In genomic region chr14:37230551-37231194, GRCh38 we compare ENCODE assay signal across 8 cellular contexts. TPM values are rescaled to one million over a fixed set of nuclear protein-coding genes. Genes with fewer than 3 reads are reported as not detected.
A peak's percentile ranks its signal among the peaks of the same experiment; 100 is the strongest.
DNase-seq lines count a peak whose midpoint lies in the region; ATAC-seq and TF ChIP-seq lines count a peak whose summit lies in the region.

No MANE protein-coding gene starts in this region.

- H3K27ac ChIP-seq in ascending aorta: no peak overlapping the region
- no peak overlapping the region for H3K27ac ChIP-seq in tibial artery

- H3K4me3 ChIP-seq in AG09309 (ENCODE audit: control insufficient read depth, low read depth, low read length) (no peak overlapping the region), ascending aorta (no peak overlapping the region), tibial artery (no peak overlapping the region)

- TF ChIP-seq CTCF in AG09309 (IDR thresholded peaks at IDR 0.05; ENCODE audit: control insufficient read depth, insufficient read depth, low read depth, low read length, missing control alignments) (peak; percentile 63), ascending aorta (IDR thresholded peaks at IDR 0.05) (peak in 2 of 3 experiments; percentile 67 to 70), tibial artery (IDR thresholded peaks at IDR 0.05) (peak; percentile 55 to 68)

- no peak for TF ChIP-seq POLR2A in GM18505 (IDR thresholded peaks at IDR 0.05; ENCODE audit: borderline replicate concordance, extremely low read depth, insufficient read depth, insufficient read length)

- DNase-seq in AG09309 (ENCODE audit: low read depth) (peak; percentile 47), NCI-H345 (lab: John Stamatoyannopoulos, UW) (peak; percentile 77), ascending aorta (ENCODE audit: low spot score in 2 of 2) (no peak), inferior parietal cortex (ENCODE audit: extremely low spot score) (peak; percentile 81), tibial artery (no peak), posterior cingulate gyrus (no peak)

- H3K27me3 ChIP-seq in ascending aorta (no peaks in the 10 kb centered on the region), tibial artery (no peaks in the 10 kb centered on the region)

- H3K4me1 ChIP-seq in ascending aorta (no peaks in the 10 kb centered on the region), tibial artery (no peaks in the 10 kb centered on the region)

- ATAC-seq in GM18505 (IDR thresholded peaks at IDR 0.05; ENCODE audit: unreplicated experiment) (peak; percentile 80), HG03378 (IDR thresholded peaks at IDR 0.05; ENCODE audit: unreplicated experiment) (peak; percentile 86)

- no peaks in the 10 kb centered on the region for H3K36me3 ChIP-seq in ascending aorta
- H3K36me3 ChIP-seq in tibial artery: no peaks in the 10 kb centered on the region

- intact Hi-C loops in ascending aorta (cut with DNase I): no loop called here
- intact Hi-C loops in tibial artery (cut with DNase I; ENCODE audit: low total_unique reads): no loop called here
- intact Hi-C loops in posterior cingulate gyrus (cut with DNase I): loop anchor here (5.0 kb wide), 1 partner anchor 642 kb away; no protein-coding TSS in a partner anchor

- no peaks in the 10 kb centered on the region for H3K9me3 ChIP-seq in ascending aorta
- no peaks in the 10 kb centered on the region for H3K9me3 ChIP-seq in tibial artery

RNA-seq across cellular contexts. Expression of gene MIPOL1, which starts 32.9 kb away (rescaled TPM):
- total RNA-seq in ascending aorta: 8.6 TPM

RNA-seq across cellular contexts. Expression of gene SLC25A21, which starts 58.3 kb away (rescaled TPM):
- not detected for total RNA-seq in ascending aorta

Comparison
In these comparisons a context has a peak if more than half of its experiments do, and no peak if none do; other contexts are left out.
1. DNase-seq: peak in AG09309 (single experiment), NCI-H345 (single experiment) and inferior parietal cortex (single experiment); none in ascending aorta (0 of 2), tibial artery (0 of 2) and posterior cingulate gyrus (0 of 10).
2. Peak in every context shown above with its lines, with median percentiles within 50 percentile points of each other: CTCF ChIP-seq.